ENCODE assay signal across 11 cellular contexts in the genomic region with DNA sequence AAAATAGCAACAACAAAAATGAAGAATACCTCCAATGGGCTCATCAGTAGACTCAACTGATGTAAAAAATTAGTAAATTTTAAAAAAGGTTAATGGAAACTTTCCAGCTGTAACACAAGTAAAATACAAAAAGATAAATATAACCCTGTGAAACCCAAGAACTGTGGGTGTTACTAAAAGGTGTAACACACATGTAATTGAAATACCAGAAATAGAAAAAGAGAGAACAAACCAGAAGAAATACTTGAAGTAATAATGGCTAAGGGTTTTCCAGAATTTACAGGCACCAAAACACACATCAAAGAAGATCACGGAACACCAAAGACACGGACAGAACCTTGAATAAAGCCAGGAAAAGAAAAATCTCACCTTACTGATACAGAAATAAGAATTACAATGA.
"Had no signal": no experiment of that assay in that cellular context is flagged by ENCODE, and none has a peak within 500 bp of the region (broad histone marks: within the 10 kb centered on the region; RNA-seq: fewer than 3 reads in every experiment).

No MANE protein-coding gene starts in this region.

- H3K27ac Mint-ChIP-seq: GM23338, H9, HFFc6 had no signal

- H3K4me1 Mint-ChIP-seq: GM23338, H9 had no signal

- H3K4me1 ChIP-seq: HAP-1 had no signal

- H3K9me3 ChIP-seq: HAP-1 had no signal

- H2AFZ ChIP-seq: GM23248 had no signal

- H3K4me2 ChIP-seq: GM23338 had no signal

- ATAC-seq: GM23338, HCT116 had no signal

- H3K36me3 ChIP-seq: HAP-1 had no signal

- FAIRE-seq: H1, H54 had no signal

- H3K9ac ChIP-seq: GM23248 had no signal

- H3K9me3 Mint-ChIP-seq: GM23338 had no signal

- DNase-seq: GM23248, GOT3, H7, H9, HCEC 1CT, HFFc6 had no signal

- H3K4me3 Mint-ChIP-seq: GM23338, H9, HFFc6 had no signal

- H3K4me3 ChIP-seq: GM23248, GM23338, HAP-1 had no signal

- H3K27ac ChIP-seq: GM23248 had no signal
